ENCODE assay signal across 1 cellular context in genomic region chr6:52877168-52877567, GRCh38.
TF ChIP-seq lines count a peak whose summit lies in the region.

No MANE protein-coding gene starts in this region.

TF ChIP-seq in SK-N-SH, 30 proteins besides CTCF, POLR2A, EP300 and RAD21 (continued from another document):
- TF ChIP-seq, protein P1, sequence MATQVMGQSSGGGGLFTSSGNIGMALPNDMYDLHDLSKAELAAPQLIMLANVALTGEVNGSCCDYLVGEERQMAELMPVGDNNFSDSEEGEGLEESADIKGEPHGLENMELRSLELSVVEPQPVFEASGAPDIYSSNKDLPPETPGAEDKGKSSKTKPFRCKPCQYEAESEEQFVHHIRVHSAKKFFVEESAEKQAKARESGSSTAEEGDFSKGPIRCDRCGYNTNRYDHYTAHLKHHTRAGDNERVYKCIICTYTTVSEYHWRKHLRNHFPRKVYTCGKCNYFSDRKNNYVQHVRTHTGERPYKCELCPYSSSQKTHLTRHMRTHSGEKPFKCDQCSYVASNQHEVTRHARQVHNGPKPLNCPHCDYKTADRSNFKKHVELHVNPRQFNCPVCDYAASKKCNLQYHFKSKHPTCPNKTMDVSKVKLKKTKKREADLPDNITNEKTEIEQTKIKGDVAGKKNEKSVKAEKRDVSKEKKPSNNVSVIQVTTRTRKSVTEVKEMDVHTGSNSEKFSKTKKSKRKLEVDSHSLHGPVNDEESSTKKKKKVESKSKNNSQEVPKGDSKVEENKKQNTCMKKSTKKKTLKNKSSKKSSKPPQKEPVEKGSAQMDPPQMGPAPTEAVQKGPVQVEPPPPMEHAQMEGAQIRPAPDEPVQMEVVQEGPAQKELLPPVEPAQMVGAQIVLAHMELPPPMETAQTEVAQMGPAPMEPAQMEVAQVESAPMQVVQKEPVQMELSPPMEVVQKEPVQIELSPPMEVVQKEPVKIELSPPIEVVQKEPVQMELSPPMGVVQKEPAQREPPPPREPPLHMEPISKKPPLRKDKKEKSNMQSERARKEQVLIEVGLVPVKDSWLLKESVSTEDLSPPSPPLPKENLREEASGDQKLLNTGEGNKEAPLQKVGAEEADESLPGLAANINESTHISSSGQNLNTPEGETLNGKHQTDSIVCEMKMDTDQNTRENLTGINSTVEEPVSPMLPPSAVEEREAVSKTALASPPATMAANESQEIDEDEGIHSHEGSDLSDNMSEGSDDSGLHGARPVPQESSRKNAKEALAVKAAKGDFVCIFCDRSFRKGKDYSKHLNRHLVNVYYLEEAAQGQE (IDR thresholded peaks at IDR 0.05; ENCODE audit: low read depth, low read length), result no peak
- TF ChIP-seq ELF1 (IDR thresholded peaks at IDR 0.05) (no peak), JUND (IDR thresholded peaks at IDR 0.05) (peak; percentile 75), NFIC (IDR thresholded peaks at IDR 0.05; ENCODE audit: borderline replicate concordance) (peak; percentile 59; the same call in 1 of the 2 replicates), POLR2AphosphoS5 (IDR thresholded peaks at IDR 0.05; ENCODE audit: low read depth, low read length) (peak; percentile 53; the same call in 1 of the 2 replicates), SMC3 (IDR thresholded peaks at IDR 0.05; ENCODE audit: low read depth, low read length) (no peak), TCF12 (IDR thresholded peaks at IDR 0.05) (peak; percentile 89), RXRA (IDR thresholded peaks at IDR 0.05; ENCODE audit: borderline replicate concordance, low read depth) (no peak), MEF2A (IDR thresholded peaks at IDR 0.05; ENCODE audit: borderline replicate concordance, low read depth) (peak; percentile 99), RCOR1 (IDR thresholded peaks at IDR 0.05; ENCODE audit: low read length) (no peak), USF2 (IDR thresholded peaks at IDR 0.05; ENCODE audit: borderline replicate concordance, low read depth, low read length) (no peak), ZBTB33 (IDR thresholded peaks at IDR 0.05; ENCODE audit: borderline replicate concordance, low read depth) (no peak), TEAD4 (IDR thresholded peaks at IDR 0.05; ENCODE audit: borderline replicate concordance, insufficient read depth) (peak; percentile 42; the same call in 1 of the 2 replicates), FOXM1 (IDR thresholded peaks at IDR 0.05; ENCODE audit: low read depth) (no peak), YY1 (IDR thresholded peaks at IDR 0.05; ENCODE audit: low read depth) (no peak)
